ENCODE assay signal across 1 cellular context in the genomic region with DNA sequence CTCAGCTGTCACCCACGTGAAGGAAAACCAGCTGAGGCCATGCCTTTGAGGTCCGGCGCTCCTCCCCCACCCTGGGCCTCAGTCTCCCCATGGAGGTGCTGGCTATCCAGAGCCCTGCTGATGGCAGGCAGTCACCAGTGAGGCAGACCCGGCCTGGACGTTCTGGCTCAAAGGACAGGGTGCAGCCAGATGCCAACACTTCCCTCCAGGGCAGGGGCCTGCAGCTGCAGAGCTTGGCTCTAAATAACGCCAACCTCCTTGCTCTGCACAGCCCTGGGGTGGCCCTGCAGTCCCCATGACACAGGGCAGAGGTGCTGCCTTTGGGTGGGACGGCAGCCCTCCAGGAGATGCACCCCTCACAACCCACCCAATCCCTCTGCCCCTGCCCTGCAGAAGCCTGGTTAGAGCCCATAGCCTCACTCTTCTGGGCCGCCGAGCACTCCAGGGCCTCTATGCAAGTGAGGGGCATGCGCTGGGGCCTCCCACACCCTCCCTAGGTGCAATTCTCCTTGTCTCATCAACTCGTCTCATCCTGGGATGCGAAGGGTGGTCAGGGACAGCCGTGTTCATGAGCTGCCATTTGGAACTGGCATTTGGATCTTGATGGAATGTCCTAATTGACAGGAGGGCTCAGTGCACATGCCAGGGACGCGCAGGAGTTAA.
TF ChIP-seq lines count a peak whose summit lies in the region.

No MANE protein-coding gene starts in this region.

TF ChIP-seq in IMR-90, 13 proteins besides CTCF, POLR2A, EP300 and RAD21 (continued from another document):
- TF ChIP-seq, protein P1, sequence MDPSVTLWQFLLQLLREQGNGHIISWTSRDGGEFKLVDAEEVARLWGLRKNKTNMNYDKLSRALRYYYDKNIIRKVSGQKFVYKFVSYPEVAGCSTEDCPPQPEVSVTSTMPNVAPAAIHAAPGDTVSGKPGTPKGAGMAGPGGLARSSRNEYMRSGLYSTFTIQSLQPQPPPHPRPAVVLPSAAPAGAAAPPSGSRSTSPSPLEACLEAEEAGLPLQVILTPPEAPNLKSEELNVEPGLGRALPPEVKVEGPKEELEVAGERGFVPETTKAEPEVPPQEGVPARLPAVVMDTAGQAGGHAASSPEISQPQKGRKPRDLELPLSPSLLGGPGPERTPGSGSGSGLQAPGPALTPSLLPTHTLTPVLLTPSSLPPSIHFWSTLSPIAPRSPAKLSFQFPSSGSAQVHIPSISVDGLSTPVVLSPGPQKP (IDR thresholded peaks at IDR 0.05; ENCODE audit: borderline replicate concordance, low read depth, low read length): no peak
- TF ChIP-seq CHD1 (IDR thresholded peaks at IDR 0.05; ENCODE audit: low read depth, low read length) (no peak), USF2 (IDR thresholded peaks at IDR 0.05; ENCODE audit: low read depth, low read length) (no peak), RCOR1 (IDR thresholded peaks at IDR 0.05; ENCODE audit: insufficient replicate concordance, low read length) (no peak), MAFK (IDR thresholded peaks at IDR 0.05; ENCODE audit: low read depth, low read length) (no peak), BHLHE40 (IDR thresholded peaks at IDR 0.05; ENCODE audit: low read depth, low read length) (no peak), MAZ (IDR thresholded peaks at IDR 0.05; ENCODE audit: borderline replicate concordance, low read depth, low read length) (no peak)
TF ChIP-seq in IMR-90: peak in this region for 0.
